In the genomic region with DNA sequence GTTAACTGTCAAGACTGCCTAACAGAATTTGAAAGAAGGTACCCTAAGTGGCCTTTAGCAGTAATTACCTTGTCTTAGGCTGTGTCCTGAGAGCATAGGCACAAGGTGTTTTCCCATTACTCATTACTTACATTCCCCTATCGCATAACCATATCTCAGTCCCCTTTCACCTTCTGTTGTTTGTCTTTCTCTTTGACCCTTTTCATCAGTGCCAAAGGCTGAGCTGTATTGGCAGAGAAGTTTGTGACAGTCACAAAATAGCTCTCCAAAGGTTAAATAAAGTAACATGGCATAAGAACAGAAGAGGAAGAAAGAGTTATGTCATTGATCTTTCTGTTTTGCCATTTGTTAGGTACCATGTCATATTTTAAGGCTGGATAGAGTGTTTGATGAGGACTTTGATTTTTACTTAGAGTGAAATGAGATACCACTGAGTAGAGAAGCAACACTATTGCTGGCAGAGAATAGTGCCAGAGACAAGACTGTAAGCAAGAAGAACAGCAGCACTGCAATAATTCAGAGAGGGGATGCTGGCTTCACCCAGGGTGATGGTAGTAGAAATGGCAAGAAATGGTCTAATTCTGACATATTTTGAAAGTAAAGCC, we compare ENCODE assay signal across 14 cellular contexts.
A peak's percentile ranks its signal among the peaks of the same experiment; 100 is the strongest.
DNase-seq lines count a peak whose midpoint lies in the region; ATAC-seq, FAIRE-seq and TF ChIP-seq lines count a peak whose summit lies in the region.
"Had no signal": no experiment of that assay in that cellular context is flagged by ENCODE, and none has a peak within 500 bp of the region (broad histone marks: within the 10 kb centered on the region; RNA-seq: fewer than 3 reads in every experiment).

No MANE protein-coding gene starts in this region.

- TF ChIP-seq EP300 in HepG2 (IDR thresholded peaks at IDR 0.05; ENCODE audit: low read depth in 2 of 2, low read length in 2 of 2), result no peak
- no peak for TF ChIP-seq EP300 in HepG2 (CRISPR knock-in tag; IDR thresholded peaks at IDR 0.05; ENCODE audit: borderline replicate concordance)

- no peak for TF ChIP-seq POLR2A in HepG2 (IDR thresholded peaks at IDR 0.05; ENCODE audit: insufficient read depth in 1 of 2, low read depth in 2 of 2, low read length in 2 of 2)

- H3K4me3 Mint-ChIP-seq in CD14-positive monocyte, result no peak overlapping the region
- H3K4me3 Mint-ChIP-seq: nephron had no signal

- no peaks in the 10 kb centered on the region for H3K27me3 Mint-ChIP-seq in CD14-positive monocyte (ENCODE audit: low read depth in 3 of 3)

- DNase-seq in HepG2 (ENCODE audit: low spot score) (no peak), CD14-positive monocyte (ENCODE audit: low spot score) (no peak), PC-3 (no peak), NOMO-1 treated with dmso at 0.1 percent for 144 hours (lab: John Stamatoyannopoulos, UW; ENCODE audit: unreplicated experiment) (no peak)
- DNase-seq: gastrocnemius medialis, NCI-H2081, T1000 had no signal

- FAIRE-seq in HepG2 (lab: Jason Lieb, UNC), result no peak
- FAIRE-seq: H54 had no signal

- H3K9me2 ChIP-seq in PC-3 (replicated peaks; ENCODE audit: low read length), result no peaks in the 10 kb centered on the region

- H3K36me3 ChIP-seq in liver (ENCODE audit: control insufficient read depth in 4 of 4, insufficient read depth in 3 of 4, low read depth in 1 of 4, low read length in 3 of 4) (no peaks in the 10 kb centered on the region), HepG2 (replicated peaks in 1 of 2; ENCODE audit: control insufficient read depth in 1 of 2, insufficient read depth in 2 of 2, low read length in 2 of 2) (no peaks in the 10 kb centered on the region), subcutaneous abdominal adipose tissue (ENCODE audit: control insufficient read depth in 5 of 5, insufficient read depth in 5 of 5, low read length in 5 of 5) (no peaks in the 10 kb centered on the region), PC-3 (ENCODE audit: low read depth, low read length) (no peaks in the 10 kb centered on the region)
- H3K36me3 ChIP-seq: BLaER1, gastrocnemius medialis had no signal

- no peaks in the 10 kb centered on the region for H3K36me3 Mint-ChIP-seq in CD14-positive monocyte

- peaks cover 0 to 4% (median 0%) of the 10 kb centered on the region in 7 donors for H3K9me3 Mint-ChIP-seq in CD14-positive monocyte
- H3K9me3 Mint-ChIP-seq: nephron had no signal

- no peaks in the 10 kb centered on the region for H3K9me3 ChIP-seq in liver (ENCODE audit: control insufficient read depth in 4 of 4, low read length in 3 of 4)
- H3K9me3 ChIP-seq in HepG2 (ENCODE audit: low read length), result peaks cover 75% of the 10 kb centered on the region
- no peaks in the 10 kb centered on the region for H3K9me3 ChIP-seq in subcutaneous abdominal adipose tissue (ENCODE audit: control insufficient read depth in 5 of 5, low read length in 5 of 5)
- H3K9me3 ChIP-seq in PC-3 (ENCODE audit: low read length), result no peaks in the 10 kb centered on the region
- H3K9me3 ChIP-seq: BLaER1, gastrocnemius medialis had no signal

- in situ Hi-C loops in HepG2 (cut with HindIII; ENCODE audit: extremely low pct_ligation_motif_present, low pct_unique_long_range_greater_than_20kb), result no loop called here

- WGBS in liver, result 21% methylated on average over 1 of the region's 1 CpG
- WGBS in HepG2 (ENCODE audit: low lambda C conversion rate), result 0% methylated on average over 1 of the region's 1 CpG

- ATAC-seq in HepG2 (no peak), HG02623 (IDR thresholded peaks at IDR 0.05; ENCODE audit: unreplicated experiment) (peak; percentile 86), HG03565 (IDR thresholded peaks at IDR 0.05; ENCODE audit: unreplicated experiment) (peak; percentile 93), PC-3 (no peak)
- ATAC-seq: gastrocnemius medialis had no signal

- H3K27me3 ChIP-seq in liver (ENCODE audit: control insufficient read depth in 4 of 4, insufficient read depth in 4 of 4, low read length in 3 of 4), result no peaks in the 10 kb centered on the region
- H3K27me3 ChIP-seq in HepG2 (ENCODE audit: control insufficient read depth in 1 of 2, insufficient read depth in 2 of 2, low read length in 2 of 2), result no peaks in the 10 kb centered on the region
- H3K27me3 ChIP-seq in subcutaneous abdominal adipose tissue (ENCODE audit: control insufficient read depth in 5 of 5, insufficient read depth in 4 of 5, low read length in 5 of 5), result no peaks in the 10 kb centered on the region
- peaks cover 17% of the 10 kb centered on the region; the same call in 1 of the 2 replicates for H3K27me3 ChIP-seq in PC-3 (ENCODE audit: low read length)
- H3K27me3 ChIP-seq: BLaER1, gastrocnemius medialis had no signal

- no peak overlapping the region for H2AFZ ChIP-seq in HepG2 (ENCODE audit: low read length)
- no peak overlapping the region for H2AFZ ChIP-seq in PC-3 (ENCODE audit: low read length)

- H3K27ac ChIP-seq in liver (ENCODE audit: low read depth in 1 of 2, low read length in 2 of 2), result peak overlapping the region; percentile 36 to 51
- no peak overlapping the region for H3K27ac ChIP-seq in HepG2 (ENCODE audit: extremely low read length, insufficient read depth, low read length)
- H3K27ac ChIP-seq in subcutaneous abdominal adipose tissue (ENCODE audit: low read depth, low read length), result peak overlapping the region; percentile 60
- no peak overlapping the region for H3K27ac ChIP-seq in PC-3 (ENCODE audit: low read length)
- H3K27ac ChIP-seq: BLaER1, gastrocnemius medialis had no signal

- peak; percentile 70 to 71 for TF ChIP-seq RAD21 in liver (IDR thresholded peaks at IDR 0.05)
- TF ChIP-seq RAD21 in HepG2 (CRISPR knock-in tag; IDR thresholded peaks at IDR 0.05), result no peak

- no peak overlapping the region for H3K9ac ChIP-seq in liver (ENCODE audit: low read depth in 1 of 2, low read length in 2 of 2)
- H3K9ac ChIP-seq in HepG2 (ENCODE audit: insufficient read depth, low read depth, low read length), result no peak overlapping the region
- H3K9ac ChIP-seq in subcutaneous abdominal adipose tissue (ENCODE audit: low read length in 5 of 5), result no peak overlapping the region
- no peak overlapping the region for H3K9ac ChIP-seq in PC-3 (ENCODE audit: low read length)
- H3K9ac ChIP-seq: BLaER1 had no signal

- intact Hi-C loops in HepG2 (cut with micrococcal nuclease; ENCODE audit: unreplicated experiment) (no loop called here), CD14-positive monocyte (cut with micrococcal nuclease) (no loop called here), PC-3 (cut with micrococcal nuclease) (no loop called here)

- POLR2A ChIA-PET in HepG2 (lab: Yijun Ruan, JAX) (no interaction called here), PC-3 (lab: Charles Lee; ENCODE audit: unreplicated experiment) (no interaction called here)

- H3F3A ChIP-seq in PC-3 (ENCODE audit: low read length, unreplicated experiment), result no peaks in the 10 kb centered on the region

- no TSS peak for BruUV-seq in HepG2 (replicated peaks; lab: Mats Ljungman, UMichigan)
- BruUV-seq in PC-3 (replicated peaks; lab: Mats Ljungman, UMichigan), result no TSS peak

- CTCF ChIA-PET in HepG2 (lab: Yijun Ruan, JAX; ENCODE audit: low intra/inter-chr PET ratio, low total read pairs) (no interaction called here), PC-3 (lab: Charles Lee) (no interaction called here)

- TF ChIP-seq CTCF in liver (IDR thresholded peaks at IDR 0.05; ENCODE audit: low read depth, low read length, missing input control) (no peak), HepG2 (CRISPR knock-in tag; IDR thresholded peaks at IDR 0.05) (no peak), CD14-positive monocyte (IDR thresholded peaks at IDR 0.05) (no peak), PC-3 (conservative IDR thresholded peaks at IDR 0.05; ENCODE audit: low read depth, low read length) (no peak)

- no peaks in the 10 kb centered on the region for H3K79me2 ChIP-seq in HepG2 (ENCODE audit: insufficient read depth, low read length)
- H3K79me2 ChIP-seq in PC-3 (ENCODE audit: low read length), result no peaks in the 10 kb centered on the region

- no peak overlapping the region for H3K4me3 ChIP-seq in liver (ENCODE audit: low read depth in 1 of 3, low read length in 3 of 3)
- no peak overlapping the region for H3K4me3 ChIP-seq in HepG2 (replicated peaks in 1 of 3; ENCODE audit: insufficient read depth in 1 of 3, low read depth in 2 of 3, low read length in 3 of 3)
- H3K4me3 ChIP-seq in subcutaneous abdominal adipose tissue (ENCODE audit: low read depth in 1 of 5, low read length in 5 of 5), result no peak overlapping the region
- no peak overlapping the region for H3K4me3 ChIP-seq in PC-3 (ENCODE audit: low read length)
- H3K4me3 ChIP-seq: BLaER1, gastrocnemius medialis had no signal

- H3K4me1 Mint-ChIP-seq in CD14-positive monocyte, result no peaks in the 10 kb centered on the region

- no peak overlapping the region for H3K27ac Mint-ChIP-seq in CD14-positive monocyte

- no peak overlapping the region for H3K4me2 ChIP-seq in HepG2 (ENCODE audit: low read depth, low read length)
- H3K4me2 ChIP-seq in PC-3 (ENCODE audit: low read length), result no peak overlapping the region
- H3K4me2 ChIP-seq: BLaER1 had no signal

- H4K20me1 ChIP-seq in HepG2 (ENCODE audit: insufficient read depth, low read length) (no peaks in the 10 kb centered on the region), PC-3 (ENCODE audit: low read length) (no peaks in the 10 kb centered on the region)
- H4K20me1 ChIP-seq: BLaER1 had no signal

- peaks cover 2 to 18% (median 10%) of the 10 kb centered on the region in 4 donors for H3K4me1 ChIP-seq in liver (ENCODE audit: control insufficient read depth in 4 of 4, insufficient read depth in 4 of 4, low read length in 3 of 4)
- H3K4me1 ChIP-seq in HepG2 (ENCODE audit: insufficient read depth, low read length), result no peaks in the 10 kb centered on the region
- H3K4me1 ChIP-seq in subcutaneous abdominal adipose tissue (ENCODE audit: control insufficient read depth in 5 of 5, insufficient read depth in 5 of 5, low read length in 5 of 5), result peaks cover 0 to 29% (median 5%) of the 10 kb centered on the region in 5 donors
- H3K4me1 ChIP-seq in PC-3 (ENCODE audit: insufficient read depth, low read length), result no peaks in the 10 kb centered on the region
- H3K4me1 ChIP-seq: BLaER1 had no signal

TF ChIP-seq in liver, 16 proteins besides CTCF, POLR2A, EP300 and RAD21 (continues in another document):
- no peak for TF ChIP-seq TAF1 (conservative IDR thresholded peaks at IDR 0.05)
- no peak for TF ChIP-seq GABPA (IDR thresholded peaks at IDR 0.05 in 1 of 2, conservative IDR thresholded peaks at IDR 0.05 in 1 of 2)

TF ChIP-seq in HepG2, 621 proteins besides CTCF, POLR2A, EP300 and RAD21 (continues in another document):
- TF ChIP-seq ZNF432 (CRISPR knock-in tag; IDR thresholded peaks at IDR 0.05; ENCODE audit: borderline replicate concordance) (no peak), NR2F2 (IDR thresholded peaks at IDR 0.05; ENCODE audit: borderline replicate concordance, low read depth) (no peak), ZIK1 (CRISPR knock-in tag; IDR thresholded peaks at IDR 0.05; ENCODE audit: borderline replicate concordance, low read depth) (no peak), SRSF9 (IDR thresholded peaks at IDR 0.05; ENCODE audit: borderline replicate concordance, insufficient read depth, low read depth, low read length, poor library complexity, severe bottlenecking) (no peak), ZNF446 (CRISPR knock-in tag; IDR thresholded peaks at IDR 0.05) (no peak)
- TF ChIP-seq, protein P1, sequence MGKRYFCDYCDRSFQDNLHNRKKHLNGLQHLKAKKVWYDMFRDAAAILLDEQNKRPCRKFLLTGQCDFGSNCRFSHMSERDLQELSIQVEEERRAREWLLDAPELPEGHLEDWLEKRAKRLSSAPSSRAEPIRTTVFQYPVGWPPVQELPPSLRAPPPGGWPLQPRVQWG (CRISPR knock-in tag; IDR thresholded peaks at IDR 0.05; ENCODE audit: borderline replicate concordance, low read depth), result no peak

Comparison
In these comparisons a context has a peak if more than half of its experiments do, and no peak if none do; other contexts are left out.
1. H3K27ac ChIP-seq: peak in liver (2 of 2) and subcutaneous abdominal adipose tissue (single experiment); none in HepG2 (single experiment) and PC-3 (single experiment).
2. ATAC-seq: peak in HG02623 (single experiment) and HG03565 (single experiment); none in HepG2 (single experiment) and PC-3 (single experiment).